Comparison of ENCODE assay signal across 13 cellular contexts in the genomic region with DNA sequence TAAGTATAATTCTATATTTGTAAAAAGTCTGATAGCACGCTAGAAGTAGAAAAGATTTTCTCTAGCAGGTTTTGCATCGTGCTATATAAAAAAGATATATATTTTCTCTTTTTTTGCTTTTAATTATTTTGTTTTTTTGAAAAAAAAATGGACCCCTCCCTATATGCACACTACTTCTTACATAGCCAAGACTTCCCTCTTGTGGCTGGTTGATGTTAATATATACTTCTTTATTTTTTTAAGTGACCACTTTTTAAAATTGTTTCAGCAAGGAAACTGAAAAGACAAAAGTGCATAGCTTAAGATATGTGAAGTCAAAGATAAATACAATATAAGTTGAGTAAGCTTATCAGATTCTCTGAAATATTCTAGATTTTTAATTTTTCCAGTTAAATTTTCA.
A peak's percentile ranks its signal among the peaks of the same experiment; 100 is the strongest.
DNase-seq lines count a peak whose midpoint lies in the region; TF ChIP-seq lines count a peak whose summit lies in the region.
"Had no signal": no experiment of that assay in that cellular context is flagged by ENCODE, and none has a peak within 500 bp of the region (broad histone marks: within the 10 kb centered on the region; RNA-seq: fewer than 3 reads in every experiment).

No MANE protein-coding gene starts in this region.

- no peaks in the 10 kb centered on the region for H3K9me3 ChIP-seq in thyroid gland
- H3K9me3 ChIP-seq: MG63, prostate gland had no signal

- H3K4me3 Mint-ChIP-seq in brain = no peak overlapping the region
- H3K4me3 Mint-ChIP-seq: activated naive CD8-positive, alpha-beta T cell treated with anti-CD3 and anti-CD28 coated beads, Interleukin-2, amount 50 U/mL, for 24 hours had no signal

- 78 to 80% methylated on average over 2 of the region's 2 CpGs for WGBS in thyroid gland, 2 donors

- H3K27me3 ChIP-seq in thyroid gland = no peaks in the 10 kb centered on the region
- H3K27me3 ChIP-seq: MG63 had no signal

- TF ChIP-seq CTCF in brain (conservative IDR thresholded peaks at IDR 0.05) (peak; percentile 64 to 77), thyroid gland (IDR thresholded peaks at IDR 0.05) (no peak)

- peaks cover 1% of the 10 kb centered on the region for H3K4me1 Mint-ChIP-seq in brain
- H3K4me1 Mint-ChIP-seq: activated naive CD8-positive, alpha-beta T cell treated with anti-CD3 and anti-CD28 coated beads, Interleukin-2, amount 50 U/mL, for 24 hours had no signal

- DNase-seq in SIG-M5 treated with dmso at 0.1 percent for 504 hours (lab: John Stamatoyannopoulos, UW; ENCODE audit: unreplicated experiment) (peak; percentile 22), SIG-M5 (lab: John Stamatoyannopoulos, UW) (no peak), NCI-H1105 treated with DMSO at 0.1 percent for 48 hours (lab: John Stamatoyannopoulos, UW) (peak; percentile 32), renal cortical epithelial cell (ENCODE audit: low read depth) (peak; percentile 42), A172 (ENCODE audit: low spot score) (no peak), thyroid gland (no peak)
- no peak for DNase-seq in activated naive CD4-positive, alpha-beta T cell (lab: John Stamatoyannopoulos, UW)
- DNase-seq: activated naive CD8-positive, alpha-beta T cell treated with anti-CD3 and anti-CD28 coated beads, Interleukin-2, amount 50 U/mL, for 24 hours; C1 segment of cervical spinal cord; head of caudate nucleus; MG63 had no signal

- H3K4me3 ChIP-seq in thyroid gland (replicated peaks in 1 of 3) = no peak overlapping the region
- H3K4me3 ChIP-seq: MG63, prostate gland had no signal

- no peak overlapping the region for H3K27ac ChIP-seq in thyroid gland
- H3K27ac ChIP-seq: prostate gland had no signal

- TF ChIP-seq POLR2A in thyroid gland (IDR thresholded peaks at IDR 0.05) = no peak

- intact Hi-C loops in thyroid gland (cut with DNase I) = no loop called here

- H3K36me3 Mint-ChIP-seq in brain = no peaks in the 10 kb centered on the region

- peaks cover 0 to 3% (median 0%) of the 10 kb centered on the region in 5 experiments for H3K9me3 Mint-ChIP-seq in brain
- H3K9me3 Mint-ChIP-seq: activated naive CD8-positive, alpha-beta T cell treated with anti-CD3 and anti-CD28 coated beads, Interleukin-2, amount 50 U/mL, for 24 hours had no signal

- H3K36me3 ChIP-seq in thyroid gland = no peaks in the 10 kb centered on the region
- H3K36me3 ChIP-seq: MG63, prostate gland had no signal

- no peaks in the 10 kb centered on the region for H3K4me1 ChIP-seq in thyroid gland
- H3K4me1 ChIP-seq: prostate gland had no signal

- H3K27me3 Mint-ChIP-seq in brain = peaks cover 3% of the 10 kb centered on the region
- H3K27me3 Mint-ChIP-seq: activated naive CD8-positive, alpha-beta T cell treated with anti-CD3 and anti-CD28 coated beads, Interleukin-2, amount 50 U/mL, for 24 hours had no signal

- H3K27ac Mint-ChIP-seq in brain = no peak overlapping the region
- H3K27ac Mint-ChIP-seq: activated naive CD8-positive, alpha-beta T cell treated with anti-CD3 and anti-CD28 coated beads, Interleukin-2, amount 50 U/mL, for 24 hours had no signal

Comparison
In these comparisons a context has a peak if more than half of its experiments do, and no peak if none do; other contexts are left out.
1. DNase-seq: peak in SIG-M5 treated with dmso at 0.1 percent for 504 hours (single experiment), NCI-H1105 treated with DMSO at 0.1 percent for 48 hours (single experiment) and renal cortical epithelial cell (single experiment); none in SIG-M5 (single experiment), A172 (single experiment), activated naive CD4-positive, alpha-beta T cell (0 of 4) and thyroid gland (0 of 2).
2. CTCF ChIP-seq: peak in brain (2 of 2); none in thyroid gland (0 of 6).